ENCODE assay signal across 19 cellular contexts in the genomic region with DNA sequence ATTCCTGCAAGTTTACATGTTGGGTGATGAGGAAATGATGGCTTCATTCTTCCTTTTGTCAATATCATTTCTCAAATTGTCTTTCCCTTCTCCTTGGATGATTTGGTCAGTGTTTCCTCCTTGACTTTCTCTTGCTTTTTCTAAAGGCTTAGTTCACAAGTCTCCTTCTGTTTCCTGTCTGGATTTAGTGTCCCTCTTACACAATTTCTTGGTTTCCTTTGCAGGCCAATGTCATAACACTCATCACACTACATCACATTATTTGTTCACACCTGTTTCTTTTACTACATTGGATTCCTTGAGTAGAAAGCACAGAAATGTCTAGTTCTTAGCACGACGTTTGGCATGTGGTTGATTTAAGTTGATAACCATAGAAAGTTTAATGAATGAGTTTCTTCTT.
DNase-seq lines count a peak whose midpoint lies in the region; ATAC-seq and TF ChIP-seq lines count a peak whose summit lies in the region.
"Had no signal": no experiment of that assay in that cellular context is flagged by ENCODE, and none has a peak within 500 bp of the region (broad histone marks: within the 10 kb centered on the region; RNA-seq: fewer than 3 reads in every experiment).

No MANE protein-coding gene starts in this region.

- H3K27ac Mint-ChIP-seq in MCF 10A (ENCODE audit: low read depth, unreplicated experiment), result no peak overlapping the region
- no peak overlapping the region for H3K27ac Mint-ChIP-seq in stimulated activated naive CD8-positive, alpha-beta T cell treated with anti-CD3 and anti-CD28 coated beads, Interleukin-15, amount 100 ng/mL, for 72 hours
- no peak overlapping the region for H3K27ac Mint-ChIP-seq in nephron progenitor cell
- H3K27ac Mint-ChIP-seq: CD14-positive monocyte had no signal

- H3K4me3 ChIP-seq in breast epithelium, result no peak overlapping the region

- H3K9me3 Mint-ChIP-seq in MCF 10A (ENCODE audit: unreplicated experiment), result no peaks in the 10 kb centered on the region
- peaks cover 4 to 10% of the 10 kb centered on the region in 2 donors for H3K9me3 Mint-ChIP-seq in stimulated activated naive CD8-positive, alpha-beta T cell treated with anti-CD3 and anti-CD28 coated beads, Interleukin-15, amount 100 ng/mL, for 72 hours
- H3K9me3 Mint-ChIP-seq in nephron progenitor cell, result peaks cover 7% of the 10 kb centered on the region

- H3K4me1 Mint-ChIP-seq in MCF 10A (ENCODE audit: insufficient read depth, unreplicated experiment), result no peaks in the 10 kb centered on the region
- H3K4me1 Mint-ChIP-seq in stimulated activated naive CD8-positive, alpha-beta T cell treated with anti-CD3 and anti-CD28 coated beads, Interleukin-15, amount 100 ng/mL, for 72 hours, result no peaks in the 10 kb centered on the region
- no peaks in the 10 kb centered on the region for H3K4me1 Mint-ChIP-seq in nephron progenitor cell
- H3K4me1 Mint-ChIP-seq: CD14-positive monocyte had no signal

- H3K36me3 ChIP-seq in breast epithelium, result no peaks in the 10 kb centered on the region

- H3K27me3 ChIP-seq in breast epithelium, result no peaks in the 10 kb centered on the region

- no peak for ATAC-seq in stimulated activated naive CD8-positive, alpha-beta T cell treated with anti-CD3 and anti-CD28 coated beads, Interleukin-15, amount 100 ng/mL, for 72 hours

- no peak overlapping the region for H3K27ac ChIP-seq in breast epithelium
- H3K27ac ChIP-seq: KMS-11, RWPE1 had no signal

- H3K4me3 Mint-ChIP-seq in MCF 10A (ENCODE audit: unreplicated experiment) (no peak overlapping the region), nephron progenitor cell (no peak overlapping the region)
- no peak overlapping the region for H3K4me3 Mint-ChIP-seq in stimulated activated naive CD8-positive, alpha-beta T cell treated with anti-CD3 and anti-CD28 coated beads, Interleukin-15, amount 100 ng/mL, for 72 hours
- H3K4me3 Mint-ChIP-seq: CD14-positive monocyte had no signal

- POLR2A ChIA-PET in MCF 10A (lab: Yijun Ruan, JAX), result no interaction called here

- no peak for TF ChIP-seq CTCF in MCF 10A (IDR thresholded peaks at IDR 0.05; ENCODE audit: unreplicated experiment)
- TF ChIP-seq CTCF in breast epithelium (IDR thresholded peaks at IDR 0.05), result no peak
- no peak for TF ChIP-seq CTCF in nephron progenitor cell (IDR thresholded peaks at IDR 0.05)

- no peak for TF ChIP-seq POLR2A in breast epithelium (IDR thresholded peaks at IDR 0.05)

- intact Hi-C loops in MCF 10A (cut with micrococcal nuclease), result no loop called here
- intact Hi-C loops in breast epithelium (cut with DNase I; ENCODE audit: low total_unique reads), result no loop called here

- no peaks in the 10 kb centered on the region for H3K27me3 Mint-ChIP-seq in MCF 10A (ENCODE audit: insufficient read depth, unreplicated experiment)
- no peaks in the 10 kb centered on the region for H3K27me3 Mint-ChIP-seq in stimulated activated naive CD8-positive, alpha-beta T cell treated with anti-CD3 and anti-CD28 coated beads, Interleukin-15, amount 100 ng/mL, for 72 hours
- H3K27me3 Mint-ChIP-seq in nephron progenitor cell (ENCODE audit: low read depth, poor library complexity), result no peaks in the 10 kb centered on the region

- CTCF ChIA-PET in MCF 10A (lab: Yijun Ruan, JAX), result no interaction called here

- H3K9me3 ChIP-seq in breast epithelium, result no peaks in the 10 kb centered on the region
- H3K9me3 ChIP-seq: SK-N-SH had no signal

- H3K36me3 Mint-ChIP-seq in MCF 10A (ENCODE audit: insufficient read depth, unreplicated experiment) (no peaks in the 10 kb centered on the region), nephron progenitor cell (ENCODE audit: low read depth) (no peaks in the 10 kb centered on the region)
- H3K36me3 Mint-ChIP-seq: CD14-positive monocyte had no signal

- BruUV-seq in MCF 10A (replicated peaks; lab: Mats Ljungman, UMichigan), result no TSS peak

- DNase-seq in MCF 10A (ENCODE audit: unreplicated experiment), result peak; percentile 20
- DNase-seq in breast epithelium (ENCODE audit: low spot score in 2 of 2), result no peak
- peak; percentile 81 for DNase-seq in MV-4-11 (lab: John Stamatoyannopoulos, UW)
- DNase-seq in SKM-1 (lab: John Stamatoyannopoulos, UW; ENCODE audit: unreplicated experiment), result peak; percentile 38
- DNase-seq in stimulated activated naive CD8-positive, alpha-beta T cell treated with anti-CD3 and anti-CD28 coated beads, Interleukin-15, amount 100 ng/mL, for 72 hours, result no peak
- no peak for DNase-seq in EL
- DNase-seq in kidney glomerular epithelial cell (lab: John Stamatoyannopoulos, UW), result no peak
- DNase-seq in nephron progenitor cell, result no peak
- DNase-seq: NCI-H1092 treated with DMSO at 0.1 percent for 48 hours, NCI-H1436 treated with DMSO at 0.1 percent for 48 hours, NCI-H1930, NCI-H2227 treated with DMSO at 0.1 percent for 48 hours, NCI-H510A treated with DMSO at 0.1 percent for 48 hours, NCI-H748 treated with DMSO at 0.1 percent for 48 hours, SIG-M5, SK-N-SH had no signal

- H3K4me1 ChIP-seq in breast epithelium, result no peaks in the 10 kb centered on the region

Comparison
In these comparisons a context has a peak if more than half of its experiments do, and no peak if none do; other contexts are left out.
1. DNase-seq: peak in MCF 10A (single experiment), MV-4-11 (single experiment) and SKM-1 (single experiment); none in breast epithelium (0 of 2), stimulated activated naive CD8-positive, alpha-beta T cell treated with anti-CD3 and anti-CD28 coated beads, Interleukin-15, amount 100 ng/mL, for 72 hours (0 of 2), EL (single experiment), kidney glomerular epithelial cell (single experiment) and nephron progenitor cell (single experiment).